Comparison of ENCODE assay signal across 10 cellular contexts in the genomic region with DNA sequence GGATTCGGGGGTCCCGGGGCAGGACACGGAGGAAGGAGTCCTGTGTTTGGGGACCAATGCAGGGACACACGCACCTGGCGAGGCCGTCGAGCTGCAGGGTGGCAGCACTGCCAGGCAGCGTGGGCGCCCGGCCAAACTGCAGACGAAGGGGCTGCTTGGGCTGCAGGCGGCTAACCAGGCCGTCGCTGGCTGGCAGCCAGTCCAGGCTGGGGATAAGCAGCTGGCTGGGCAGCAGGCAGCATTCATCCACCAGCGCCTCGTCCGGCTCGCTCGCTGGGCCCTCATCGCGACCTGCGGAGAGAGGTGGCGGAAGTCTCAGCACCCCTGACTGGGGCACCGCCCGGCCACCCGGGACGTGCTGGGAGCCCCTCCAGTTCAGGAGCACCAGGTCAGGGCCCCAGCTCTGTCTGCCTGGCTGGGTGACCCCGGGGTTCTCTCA. TPM values are rescaled to one million over a fixed set of nuclear protein-coding genes. Genes with fewer than 3 reads are reported as not detected.
DNase-seq lines count a peak whose midpoint lies in the region; ATAC-seq and TF ChIP-seq lines count a peak whose summit lies in the region.
"Had no signal": no experiment of that assay in that cellular context is flagged by ENCODE, and none has a peak within 500 bp of the region (broad histone marks: within the 10 kb centered on the region; RNA-seq: fewer than 3 reads in every experiment).

No MANE protein-coding gene starts in this region.

- H3K27ac Mint-ChIP-seq in endothelial cell (ENCODE audit: unreplicated experiment) = no peak overlapping the region

- no peak for ATAC-seq in GM21447 (IDR thresholded peaks at IDR 0.05; ENCODE audit: unreplicated experiment)
- ATAC-seq: Panc1 had no signal

- DNase-seq in DMS 273 treated with DMSO at 0.1 percent for 48 hours (lab: John Stamatoyannopoulos, UW) (peak; percentile 65), SHP77 treated with DMSO at 0.1 percent for 48 hours (lab: John Stamatoyannopoulos, UW) (peak; percentile 80), myocyte (ENCODE audit: low read depth) (peak; percentile 70), endothelial cell (ENCODE audit: low spot score) (no peak)
- no peak for DNase-seq in stimulated activated CD8-positive, alpha-beta memory T cell treated with anti-CD3 and anti-CD28 coated beads, Interleukin-4, amount 100 ng/mL, for 48 hours
- DNase-seq: activated effector memory CD4-positive, alpha-beta T cell treated with anti-CD3 and anti-CD28 coated beads, Interleukin-2, amount 50 U/mL, for 16 hours; NCI-H187 had no signal

- no peak for TF ChIP-seq CTCF in endothelial cell (IDR thresholded peaks at IDR 0.05; ENCODE audit: unreplicated experiment)

- H3K4me1 Mint-ChIP-seq in endothelial cell (ENCODE audit: unreplicated experiment) = no peaks in the 10 kb centered on the region

- H3K27me3 Mint-ChIP-seq in endothelial cell (ENCODE audit: unreplicated experiment) = peaks cover 16% of the 10 kb centered on the region

- no peak overlapping the region for H3K4me3 Mint-ChIP-seq in endothelial cell (ENCODE audit: unreplicated experiment)

- H3K9me3 Mint-ChIP-seq in endothelial cell (ENCODE audit: unreplicated experiment) = no peaks in the 10 kb centered on the region

- peaks cover 11% of the 10 kb centered on the region for H3K36me3 Mint-ChIP-seq in endothelial cell (ENCODE audit: low read depth, unreplicated experiment)

RNA-seq across cellular contexts. Expression of a gene that starts 11.5 kb away (rescaled TPM):
- total RNA-seq in myocyte (0.16 and 0.57 TPM in 2 replicates), endothelial cell (ENCODE audit: unreplicated experiment) (0.46 TPM)
- 0.92 TPM for polyA plus RNA-seq in myocyte (2012)

RNA-seq across cellular contexts. Expression of a gene that starts 18.9 kb away (rescaled TPM):
- total RNA-seq in myocyte (not detected in 2 replicates), endothelial cell (ENCODE audit: unreplicated experiment) (not detected)
- not detected for polyA plus RNA-seq in myocyte (2012)
- total RNA-seq: frontal cortex had no signal

RNA-seq across cellular contexts. Expression of a gene that starts 22.0 kb away (rescaled TPM):
- total RNA-seq in myocyte (27.7 and 31.2 TPM in 2 replicates), endothelial cell (ENCODE audit: unreplicated experiment) (66.5 TPM)
- 32.8 TPM for polyA plus RNA-seq in myocyte (2012)

RNA-seq across cellular contexts. Expression of a gene that starts 22.3 kb away (rescaled TPM):
- not detected in 2 replicates for total RNA-seq in myocyte
- polyA plus RNA-seq in myocyte (2012) = not detected
- total RNA-seq in endothelial cell (ENCODE audit: unreplicated experiment) = not detected
- total RNA-seq: frontal cortex had no signal

RNA-seq across cellular contexts. Expression of a gene that starts 30.2 kb away (rescaled TPM):
- total RNA-seq in myocyte (not detected in 2 replicates), endothelial cell (ENCODE audit: unreplicated experiment) (not detected)
- not detected for polyA plus RNA-seq in myocyte (2012)

Comparison
In these comparisons a context has a peak if more than half of its experiments do, and no peak if none do; other contexts are left out.
1. DNase-seq: peak in DMS 273 treated with DMSO at 0.1 percent for 48 hours (single experiment), SHP77 treated with DMSO at 0.1 percent for 48 hours (single experiment) and myocyte (single experiment); none in endothelial cell (single experiment) and stimulated activated CD8-positive, alpha-beta memory T cell treated with anti-CD3 and anti-CD28 coated beads, Interleukin-4, amount 100 ng/mL, for 48 hours (single experiment).